Comparison of ENCODE assay signal across 1 cellular context in the genomic region with DNA sequence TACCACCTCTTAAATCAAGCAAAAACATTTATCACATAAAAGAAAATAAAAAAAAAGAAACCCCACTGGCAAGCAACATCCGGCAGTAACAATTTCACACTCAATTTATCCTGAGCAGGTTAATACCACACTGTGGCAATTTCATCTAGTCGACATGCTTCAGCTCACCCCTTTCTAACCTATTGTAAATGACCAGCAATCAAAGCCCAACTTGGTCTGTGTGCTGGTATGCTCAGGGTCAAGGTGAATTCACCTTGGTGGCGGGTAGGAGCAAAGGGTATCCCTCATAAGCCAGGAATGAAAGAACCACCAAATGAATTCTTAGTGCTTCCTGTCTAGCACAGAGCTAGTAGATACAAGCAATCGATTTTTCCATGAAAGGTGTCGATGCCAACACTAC.
A peak's percentile ranks its signal among the peaks of the same experiment; 100 is the strongest.
TF ChIP-seq lines count a peak whose summit lies in the region.

No MANE protein-coding gene starts in this region.

TF ChIP-seq in HepG2, 621 proteins besides CTCF, POLR2A, EP300 and RAD21 (continued from another document and continues in another):
- TF ChIP-seq PAXIP1 (CRISPR knock-in tag; conservative IDR thresholded peaks at IDR 0.05) (peak; percentile 51), HNF4G (IDR thresholded peaks at IDR 0.05; ENCODE audit: borderline replicate concordance, low read depth, low read length) (0 out of 2 replicates have a peak, but pooled peaks have one; percentile 4), HNF4G (CRISPR knock-in tag; IDR thresholded peaks at IDR 0.05; ENCODE audit: borderline replicate concordance, low read depth) (no peak), MEIS1 (CRISPR knock-in tag; IDR thresholded peaks at IDR 0.05; ENCODE audit: borderline replicate concordance) (no peak), NFIC (IDR thresholded peaks at IDR 0.05; ENCODE audit: low read length) (no peak), POGZ (CRISPR knock-in tag; IDR thresholded peaks at IDR 0.05) (peak; percentile 37; the same call in 1 of the 2 replicates), CENPBD1 (CRISPR knock-in tag; IDR thresholded peaks at IDR 0.05; ENCODE audit: borderline replicate concordance, low read depth) (no peak), IKZF4 (CRISPR knock-in tag; IDR thresholded peaks at IDR 0.05; ENCODE audit: borderline replicate concordance, low read depth, not compliant biosample characterization) (no peak), NFRKB (IDR thresholded peaks at IDR 0.05) (no peak), ZNF691 (CRISPR knock-in tag; IDR thresholded peaks at IDR 0.05; ENCODE audit: borderline replicate concordance, low read depth) (no peak), RAD51 (IDR thresholded peaks at IDR 0.05; ENCODE audit: borderline replicate concordance) (no peak), ZNF207 (IDR thresholded peaks at IDR 0.05; ENCODE audit: borderline replicate concordance) (no peak), HOXA5 (CRISPR knock-in tag; IDR thresholded peaks at IDR 0.05) (no peak), E2F1 (CRISPR knock-in tag; IDR thresholded peaks at IDR 0.05) (no peak), PITX1 (CRISPR knock-in tag; IDR thresholded peaks at IDR 0.05) (0 out of 2 replicates have a peak, but pooled peaks have one; percentile 21), NR2F1 (CRISPR knock-in tag; IDR thresholded peaks at IDR 0.05) (peak; percentile 46 to 89; a peak in 3 of 4 replicates), ZNF768 (CRISPR knock-in tag; IDR thresholded peaks at IDR 0.05) (no peak), NRL (CRISPR knock-in tag; IDR thresholded peaks at IDR 0.05; ENCODE audit: borderline replicate concordance) (no peak), HBP1 (CRISPR knock-in tag; IDR thresholded peaks at IDR 0.05; ENCODE audit: low read depth) (no peak), ZNF263 (CRISPR knock-in tag; IDR thresholded peaks at IDR 0.05) (no peak), CREB1 (IDR thresholded peaks at IDR 0.05) (no peak), CREB1 (CRISPR knock-in tag; IDR thresholded peaks at IDR 0.05) (peak; percentile 42; the same call in 1 of the 2 replicates), TBP (CRISPR knock-in tag; IDR thresholded peaks at IDR 0.05) (no peak), ZNF225 (CRISPR knock-in tag; IDR thresholded peaks at IDR 0.05) (no peak), ARNTL (CRISPR knock-in tag; IDR thresholded peaks at IDR 0.05) (no peak), ESRRA (CRISPR knock-in tag; IDR thresholded peaks at IDR 0.05; ENCODE audit: low read depth) (peak; percentile 96), ZBTB10 (CRISPR knock-in tag; IDR thresholded peaks at IDR 0.05; ENCODE audit: borderline replicate concordance) (no peak), ARID5B (CRISPR knock-in tag; IDR thresholded peaks at IDR 0.05) (peak; percentile 75), ZNF367 (CRISPR knock-in tag; IDR thresholded peaks at IDR 0.05; ENCODE audit: borderline replicate concordance) (no peak), ZNF547 (CRISPR knock-in tag; IDR thresholded peaks at IDR 0.05) (no peak), FLYWCH1 (CRISPR knock-in tag; IDR thresholded peaks at IDR 0.05) (no peak), TGIF2 (CRISPR knock-in tag; IDR thresholded peaks at IDR 0.05) (no peak), TEAD3 (CRISPR knock-in tag; optimal IDR thresholded peaks at IDR 0.05; ENCODE audit: borderline replicate concordance) (peak; percentile 86), ZNF121 (CRISPR knock-in tag; IDR thresholded peaks at IDR 0.05) (no peak), KDM5A (IDR thresholded peaks at IDR 0.05; ENCODE audit: borderline replicate concordance, low read length) (no peak), KAT2B (IDR thresholded peaks at IDR 0.05; ENCODE audit: borderline replicate concordance, low read depth, low read length) (peak; percentile 13; the same call in 1 of the 2 replicates), SAP130 (CRISPR knock-in tag; IDR thresholded peaks at IDR 0.05; ENCODE audit: low read depth) (no peak)
- TF ChIP-seq, protein P1, sequence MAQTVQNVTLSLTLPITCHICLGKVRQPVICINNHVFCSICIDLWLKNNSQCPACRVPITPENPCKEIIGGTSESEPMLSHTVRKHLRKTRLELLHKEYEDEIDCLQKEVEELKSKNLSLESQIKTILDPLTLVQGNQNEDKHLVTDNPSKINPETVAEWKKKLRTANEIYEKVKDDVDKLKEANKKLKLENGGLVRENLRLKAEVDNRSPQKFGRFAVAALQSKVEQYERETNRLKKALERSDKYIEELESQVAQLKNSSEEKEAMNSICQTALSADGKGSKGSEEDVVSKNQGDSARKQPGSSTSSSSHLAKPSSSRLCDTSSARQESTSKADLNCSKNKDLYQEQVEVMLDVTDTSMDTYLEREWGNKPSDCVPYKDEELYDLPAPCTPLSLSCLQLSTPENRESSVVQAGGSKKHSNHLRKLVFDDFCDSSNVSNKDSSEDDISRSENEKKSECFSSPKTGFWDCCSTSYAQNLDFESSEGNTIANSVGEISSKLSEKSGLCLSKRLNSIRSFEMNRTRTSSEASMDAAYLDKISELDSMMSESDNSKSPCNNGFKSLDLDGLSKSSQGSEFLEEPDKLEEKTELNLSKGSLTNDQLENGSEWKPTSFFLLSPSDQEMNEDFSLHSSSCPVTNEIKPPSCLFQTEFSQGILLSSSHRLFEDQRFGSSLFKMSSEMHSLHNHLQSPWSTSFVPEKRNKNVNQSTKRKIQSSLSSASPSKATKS (CRISPR knock-in tag; IDR thresholded peaks at IDR 0.05) = no peak
- TF ChIP-seq, protein P2, sequence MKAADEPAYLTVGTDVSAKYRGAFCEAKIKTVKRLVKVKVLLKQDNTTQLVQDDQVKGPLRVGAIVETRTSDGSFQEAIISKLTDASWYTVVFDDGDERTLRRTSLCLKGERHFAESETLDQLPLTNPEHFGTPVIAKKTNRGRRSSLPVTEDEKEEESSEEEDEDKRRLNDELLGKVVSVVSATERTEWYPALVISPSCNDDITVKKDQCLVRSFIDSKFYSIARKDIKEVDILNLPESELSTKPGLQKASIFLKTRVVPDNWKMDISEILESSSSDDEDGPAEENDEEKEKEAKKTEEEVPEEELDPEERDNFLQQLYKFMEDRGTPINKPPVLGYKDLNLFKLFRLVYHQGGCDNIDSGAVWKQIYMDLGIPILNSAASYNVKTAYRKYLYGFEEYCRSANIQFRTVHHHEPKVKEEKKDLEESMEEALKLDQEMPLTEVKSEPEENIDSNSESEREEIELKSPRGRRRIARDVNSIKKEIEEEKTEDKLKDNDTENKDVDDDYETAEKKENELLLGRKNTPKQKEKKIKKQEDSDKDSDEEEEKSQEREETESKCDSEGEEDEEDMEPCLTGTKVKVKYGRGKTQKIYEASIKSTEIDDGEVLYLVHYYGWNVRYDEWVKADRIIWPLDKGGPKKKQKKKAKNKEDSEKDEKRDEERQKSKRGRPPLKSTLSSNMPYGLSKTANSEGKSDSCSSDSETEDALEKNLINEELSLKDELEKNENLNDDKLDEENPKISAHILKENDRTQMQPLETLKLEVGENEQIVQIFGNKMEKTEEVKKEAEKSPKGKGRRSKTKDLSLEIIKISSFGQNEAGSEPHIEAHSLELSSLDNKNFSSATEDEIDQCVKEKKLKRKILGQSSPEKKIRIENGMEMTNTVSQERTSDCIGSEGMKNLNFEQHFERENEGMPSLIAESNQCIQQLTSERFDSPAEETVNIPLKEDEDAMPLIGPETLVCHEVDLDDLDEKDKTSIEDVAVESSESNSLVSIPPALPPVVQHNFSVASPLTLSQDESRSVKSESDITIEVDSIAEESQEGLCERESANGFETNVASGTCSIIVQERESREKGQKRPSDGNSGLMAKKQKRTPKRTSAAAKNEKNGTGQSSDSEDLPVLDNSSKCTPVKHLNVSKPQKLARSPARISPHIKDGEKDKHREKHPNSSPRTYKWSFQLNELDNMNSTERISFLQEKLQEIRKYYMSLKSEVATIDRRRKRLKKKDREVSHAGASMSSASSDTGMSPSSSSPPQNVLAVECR (CRISPR knock-in tag; IDR thresholded peaks at IDR 0.05; ENCODE audit: borderline replicate concordance) = no peak
